29 cellular contexts compared by ENCODE assay signal in genomic region chr1:109988349-109988914, GRCh38. TPM values are rescaled to one million over a fixed set of nuclear protein-coding genes. Genes with fewer than 3 reads are reported as not detected.
DNase-seq lines count a peak whose midpoint lies in the region; ATAC-seq and TF ChIP-seq lines count a peak whose summit lies in the region.
"Had no signal": no experiment of that assay in that cellular context is flagged by ENCODE, and none has a peak within 500 bp of the region (broad histone marks: within the 10 kb centered on the region; RNA-seq: fewer than 3 reads in every experiment).

No MANE protein-coding gene starts in this region.

- H3K9ac ChIP-seq in endocrine pancreas (ENCODE audit: control insufficient read depth, insufficient read depth, low read length): no peak overlapping the region
- H3K9ac ChIP-seq in colonic mucosa (ENCODE audit: low read depth in 2 of 2, low read length in 2 of 2): no peak overlapping the region

- H3K27me3 ChIP-seq in A673 (replicated peaks; ENCODE audit: insufficient read depth, low read depth, low read length, poor library complexity): no peaks in the 10 kb centered on the region
- no peaks in the 10 kb centered on the region for H3K27me3 ChIP-seq in PC-9 (ENCODE audit: insufficient read depth, low read depth)
- no peaks in the 10 kb centered on the region for H3K27me3 ChIP-seq in endocrine pancreas (ENCODE audit: control insufficient read depth, insufficient read depth, low read length)
- H3K27me3 ChIP-seq in psoas muscle (ENCODE audit: insufficient read depth in 3 of 3, low read length in 2 of 3): no peaks in the 10 kb centered on the region
- H3K27me3 ChIP-seq in colonic mucosa: no peaks in the 10 kb centered on the region
- H3K27me3 ChIP-seq: adrenal gland, BE2C, brain microvascular endothelial cell, upper lobe of left lung had no signal

- H3K36me3 Mint-ChIP-seq in endothelial cell (ENCODE audit: low read depth, unreplicated experiment): no peaks in the 10 kb centered on the region
- H3K36me3 Mint-ChIP-seq: immature natural killer cell had no signal

- no peaks in the 10 kb centered on the region for H3K9me2 ChIP-seq in PC-9 (ENCODE audit: insufficient read depth)

- peaks cover 88% of the 10 kb centered on the region for H3K79me2 ChIP-seq in PC-9 (ENCODE audit: low read depth)

- H3K27ac ChIP-seq in A673 (ENCODE audit: low read depth, low read length, poor library complexity, severe bottlenecking) (peak overlapping the region; percentile 29), PC-9 (no peak overlapping the region), psoas muscle (peak overlapping the region; percentile 98), colonic mucosa (no peak overlapping the region)
- H3K27ac ChIP-seq: brain microvascular endothelial cell, HL-60, upper lobe of left lung had no signal

- H3K4me3 ChIP-seq in A673 (ENCODE audit: low read depth, low read length, poor library complexity, severe bottlenecking) (no peak overlapping the region), PC-9 (peak overlapping the region; percentile 87; the same call in 1 of the 2 replicates), endocrine pancreas (ENCODE audit: control insufficient read depth, insufficient read depth, low read length) (peak overlapping the region; percentile 99), psoas muscle (peak overlapping the region; percentile 94), colonic mucosa (no peak overlapping the region)
- H3K4me3 ChIP-seq: adrenal gland, upper lobe of left lung had no signal

- H3K27me3 Mint-ChIP-seq in endothelial cell (ENCODE audit: unreplicated experiment): peaks cover 2% of the 10 kb centered on the region
- H3K27me3 Mint-ChIP-seq: CD8-positive, alpha-beta memory T cell; T-helper 17 cell had no signal

- no peak overlapping the region for H2AFZ ChIP-seq in PC-9

- peaks cover 21% of the 10 kb centered on the region for H3K4me1 Mint-ChIP-seq in endothelial cell (ENCODE audit: unreplicated experiment)

- POLR2A ChIA-PET in A673 (lab: Charles Lee; ENCODE audit: low non-redundant PET): no interaction called here
- POLR2A ChIA-PET in PC-9 (lab: Charles Lee; ENCODE audit: unreplicated experiment): no interaction called here

- DNase-seq in A673 (ENCODE audit: low spot score) (no peak), PC-9 (peak in 1 of 2 experiments; percentile 29), psoas muscle (no peak), colonic mucosa (no peak), endothelial cell (ENCODE audit: low spot score) (no peak), cerebellar nuclear complex (lab: John Stamatoyannopoulos, UW) (no peak)
- DNase-seq: activated T-cell treated with anti-CD3 and anti-CD28 coated beads, Interleukin-2, amount 50 U/mL, for 4 hours; adrenal gland; BE2C; brain microvascular endothelial cell; CD8-positive, alpha-beta memory T cell; DMS153; effector CD4-positive, alpha-beta T cell; H7; immature natural killer cell; NCI-H1417; NCI-H2029; NCI-H526; PC-3; posterior cingulate gyrus; stimulated activated CD4-positive, alpha-beta T cell treated with anti-CD3 and anti-CD28 coated beads, Interleukin-4, amount 100 ng/mL, for 4 hours; T-helper 17 cell; upper lobe of left lung had no signal

- no peak overlapping the region for H3K4me3 Mint-ChIP-seq in endothelial cell (ENCODE audit: unreplicated experiment)
- H3K4me3 Mint-ChIP-seq: activated T-cell treated with anti-CD3 and anti-CD28 coated beads, Interleukin-2, amount 50 U/mL, for 4 hours; immature natural killer cell had no signal

- H3K4me1 ChIP-seq in A673 (ENCODE audit: insufficient read depth, low read length, poor library complexity, severe bottlenecking): peaks cover 32% of the 10 kb centered on the region
- H3K4me1 ChIP-seq in PC-9 (replicated peaks; ENCODE audit: insufficient read depth): peaks cover 54% of the 10 kb centered on the region
- H3K4me1 ChIP-seq in endocrine pancreas (ENCODE audit: control insufficient read depth, insufficient read depth, low read length): peaks cover 23% of the 10 kb centered on the region
- peaks cover 69% of the 10 kb centered on the region for H3K4me1 ChIP-seq in psoas muscle
- H3K4me1 ChIP-seq in colonic mucosa: peaks cover 8% of the 10 kb centered on the region

- H3K36me3 ChIP-seq in A673 (ENCODE audit: insufficient read depth, low read length, poor library complexity, severe bottlenecking): no peaks in the 10 kb centered on the region
- peaks cover 61% of the 10 kb centered on the region for H3K36me3 ChIP-seq in PC-9 (ENCODE audit: low read depth)
- no peaks in the 10 kb centered on the region for H3K36me3 ChIP-seq in endocrine pancreas (ENCODE audit: control insufficient read depth, insufficient read depth, low read length)
- peaks cover 3 to 14% of the 10 kb centered on the region in 2 donors for H3K36me3 ChIP-seq in psoas muscle (ENCODE audit: insufficient read depth in 1 of 2, low read depth in 1 of 2)
- no peaks in the 10 kb centered on the region for H3K36me3 ChIP-seq in colonic mucosa
- H3K36me3 ChIP-seq: adrenal gland, brain microvascular endothelial cell, upper lobe of left lung had no signal

- H3F3A ChIP-seq in PC-9 (ENCODE audit: insufficient read depth, low read depth): peaks cover 7% of the 10 kb centered on the region; the same call in 1 of the 2 replicates

- TF ChIP-seq CTCF in A673 (conservative IDR thresholded peaks at IDR 0.05; ENCODE audit: low read depth, low read length) (no peak), PC-9 (conservative IDR thresholded peaks at IDR 0.05) (no peak), psoas muscle (IDR thresholded peaks at IDR 0.05) (no peak), colonic mucosa (IDR thresholded peaks at IDR 0.05) (no peak), endothelial cell (IDR thresholded peaks at IDR 0.05; ENCODE audit: unreplicated experiment) (no peak)

- H3K9me3 ChIP-seq in A673 (ENCODE audit: low read depth, low read length, poor library complexity, severe bottlenecking) (no peaks in the 10 kb centered on the region), PC-9 (ENCODE audit: insufficient read depth, low read depth) (no peaks in the 10 kb centered on the region), endocrine pancreas (ENCODE audit: control insufficient read depth, low read length) (no peaks in the 10 kb centered on the region), psoas muscle (no peaks in the 10 kb centered on the region), colonic mucosa (no peaks in the 10 kb centered on the region)
- H3K9me3 ChIP-seq: adrenal gland, BE2C, upper lobe of left lung had no signal

- 86 to 93% (median 87%) methylated on average over 3 of the region's 3 CpGs for WGBS in psoas muscle, 3 donors

- CTCF ChIA-PET in A673 (lab: Charles Lee) (no interaction called here), PC-9 (lab: Charles Lee) (interaction anchor here (0.7 kb wide), 1 partner anchor 23 kb away, joined by 3 read pairs; no protein-coding TSS in a partner anchor)

- H3K9me3 Mint-ChIP-seq in endothelial cell (ENCODE audit: unreplicated experiment): no peaks in the 10 kb centered on the region
- H3K9me3 Mint-ChIP-seq: activated T-cell treated with anti-CD3 and anti-CD28 coated beads, Interleukin-2, amount 50 U/mL, for 4 hours; CD8-positive, alpha-beta memory T cell; immature natural killer cell had no signal

- BruUV-seq in A673 (replicated peaks; lab: Mats Ljungman, UMichigan) (no TSS peak), PC-9 (replicated peaks; lab: Mats Ljungman, UMichigan) (no TSS peak)

- H4K20me1 ChIP-seq in PC-9 (ENCODE audit: insufficient read depth): peaks cover 34% of the 10 kb centered on the region

- no peak overlapping the region for H3K27ac Mint-ChIP-seq in endothelial cell (ENCODE audit: unreplicated experiment)
- H3K27ac Mint-ChIP-seq: immature natural killer cell, T-helper 17 cell had no signal

- peak overlapping the region; percentile 90 for H3K4me2 ChIP-seq in PC-9

- intact Hi-C loops in A673 (cut with micrococcal nuclease; ENCODE audit: unreplicated experiment) (loop anchor here (5.0 kb wide), 1 partner anchor 346 kb away; no protein-coding TSS in a partner anchor), PC-9 (cut with micrococcal nuclease; ENCODE audit: unreplicated experiment) (no loop called here), psoas muscle (cut with DNase I) (no loop called here), colonic mucosa (cut with DNase I) (loop anchor here (10.0 kb wide), 2 partner anchors 354 to 444 kb away; partner anchors contain the start of gene GNAI3)

- no peak for ATAC-seq in psoas muscle
- no peak for ATAC-seq in GM19328 (IDR thresholded peaks at IDR 0.05; ENCODE audit: unreplicated experiment)
- ATAC-seq: activated T-cell treated with anti-CD3 and anti-CD28 coated beads, Interleukin-2, amount 50 U/mL, for 4 hours; PC-3; Right ventricle myocardium inferior; sciatic nerve; SK-N-SH treated with all-trans-retinoic acid at 6 μM for 48 hours; T-helper 17 cell had no signal

RNA-seq across cellular contexts. Expression of gene AHCYL1, which starts 3.9 kb away (rescaled TPM):
- 89.6 and 107 TPM in 2 replicates for total RNA-seq in A673 (2021)
- total RNA-seq in PC-9 (2021): 143 and 147 TPM in 2 replicates
- total RNA-seq in psoas muscle: 100 to 1,000 TPM in 1 of 4 donors, 10 to 100 TPM in 3; 60.2 to 128 (median 88.9) TPM
- polyA plus RNA-seq in psoas muscle: 10 to 100 TPM; 42.5 to 47.2 (median 46.2) TPM
- 100 to 1,000 TPM; 108 to 115 TPM for total RNA-seq in colonic mucosa
- total RNA-seq in endothelial cell (ENCODE audit: unreplicated experiment): 63.7 TPM

RNA-seq across cellular contexts. Expression of gene STRIP1, which starts 46.0 kb away (rescaled TPM):
- total RNA-seq in A673 (2021): 57.7 and 59.6 TPM in 2 replicates
- total RNA-seq in PC-9 (2021): 32.1 and 36.5 TPM in 2 replicates
- total RNA-seq in psoas muscle: 10 to 100 TPM; 16.1 to 23.1 (median 17.0) TPM
- 10 to 100 TPM; 12.1 to 17.4 (median 13.5) TPM for polyA plus RNA-seq in psoas muscle
- total RNA-seq in colonic mucosa: 10 to 100 TPM; 27.9 to 34.1 TPM
- total RNA-seq in endothelial cell (ENCODE audit: unreplicated experiment): 65.0 TPM

Comparison
In these comparisons a context has a peak if more than half of its experiments do, and no peak if none do; other contexts are left out.
1. H3K27ac ChIP-seq: peak in A673 (single experiment) and psoas muscle (single experiment); none in PC-9 (single experiment) and colonic mucosa (single experiment).
2. H3K4me3 ChIP-seq: peak in PC-9 (single experiment), endocrine pancreas (single experiment) and psoas muscle (single experiment); none in A673 (single experiment) and colonic mucosa (single experiment).
3. intact Hi-C loops: an anchor here in A673 (5.0 kb wide) and colonic mucosa (10.0 kb wide); none called in PC-9 and psoas muscle.